Comparison of ENCODE assay signal across 9 cellular contexts in the genomic region with DNA sequence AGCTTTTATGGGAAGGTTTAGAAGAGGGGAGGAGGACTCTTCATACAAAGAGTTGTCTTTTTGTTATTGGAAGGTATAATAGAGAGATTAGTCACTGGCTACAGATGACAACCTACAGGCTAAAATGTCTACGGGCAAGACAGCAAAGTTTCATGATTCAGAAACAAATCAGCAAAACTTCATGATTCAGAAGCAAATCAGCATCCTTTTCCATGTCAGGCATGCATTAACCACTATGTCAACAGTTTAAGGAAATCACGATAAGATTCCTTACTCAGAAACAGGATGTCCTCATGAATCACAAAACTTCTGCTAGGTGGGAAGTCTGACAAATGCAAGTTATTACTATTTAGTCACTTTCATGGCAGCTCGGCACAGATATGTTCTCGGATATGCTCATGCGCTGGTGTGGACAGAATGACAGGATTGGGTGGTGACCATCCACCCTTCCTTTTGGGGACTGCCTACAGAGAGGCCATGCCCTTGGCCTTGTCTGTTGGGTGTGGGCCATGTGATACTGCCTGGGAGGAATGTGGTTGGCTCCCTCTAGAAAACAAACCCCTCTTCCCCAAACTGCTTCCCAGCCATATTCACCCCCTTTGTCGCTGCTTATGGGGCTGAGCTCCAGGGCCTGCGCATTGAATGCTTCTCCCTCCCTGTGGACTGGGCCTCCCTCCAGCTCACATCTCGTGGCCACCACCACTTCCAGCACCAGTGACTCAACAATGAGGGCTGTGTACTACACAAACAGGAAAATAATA. TPM values are rescaled to one million over a fixed set of nuclear protein-coding genes. Genes with fewer than 3 reads are reported as not detected.
A peak's percentile ranks its signal among the peaks of the same experiment; 100 is the strongest.
DNase-seq lines count a peak whose midpoint lies in the region; ATAC-seq and TF ChIP-seq lines count a peak whose summit lies in the region.
"Had no signal": no experiment of that assay in that cellular context is flagged by ENCODE, and none has a peak within 500 bp of the region (broad histone marks: within the 10 kb centered on the region; RNA-seq: fewer than 3 reads in every experiment).

No MANE protein-coding gene starts in this region.

- no peaks in the 10 kb centered on the region for H3K9me3 Mint-ChIP-seq in activated CD4-positive, alpha-beta T cell treated with anti-CD3 and anti-CD28 coated beads for 36 hours (ENCODE audit: low read depth)

- H3K4me3 ChIP-seq in cardiac fibroblast (replicated peaks in 1 of 2; ENCODE audit: low read depth in 2 of 2, low read length in 2 of 2) (no peak overlapping the region), liver (ENCODE audit: low read depth in 1 of 3, low read length in 3 of 3) (no peak overlapping the region), tibial artery (no peak overlapping the region)

- peak; percentile 80 for ATAC-seq in activated CD4-positive, alpha-beta T cell treated with anti-CD3 and anti-CD28 coated beads for 36 hours

- WGBS in liver = 61% methylated on average over 8 of the region's 8 CpGs

- TF ChIP-seq RAD21 in liver (IDR thresholded peaks at IDR 0.05) = no peak

- peak; percentile 41 for DNase-seq in activated CD4-positive, alpha-beta T cell treated with anti-CD3 and anti-CD28 coated beads for 36 hours
- no peak for DNase-seq in activated CD4-positive, alpha-beta T cell treated with anti-CD3 and anti-CD28 coated beads for 4 hours
- peak; percentile 94 to 100 for DNase-seq in cardiac fibroblast (ENCODE audit: low read depth in 2 of 2)
- DNase-seq in tibial artery = peak; percentile 88 to 89
- no peak for DNase-seq in SKM-1 (lab: John Stamatoyannopoulos, UW; ENCODE audit: unreplicated experiment)
- no peak for DNase-seq in DMS153 (lab: John Stamatoyannopoulos, UW)
- DNase-seq in NCI-H2196 (lab: John Stamatoyannopoulos, UW; ENCODE audit: unreplicated experiment) = no peak

- H3K27ac Mint-ChIP-seq in activated CD4-positive, alpha-beta T cell treated with anti-CD3 and anti-CD28 coated beads for 36 hours = no peak overlapping the region

- H3K27ac ChIP-seq in liver (ENCODE audit: low read depth in 1 of 2, low read length in 2 of 2) (peak overlapping the region; percentile 59 to 67), tibial artery (peak overlapping the region; percentile 71 to 77)

- CTCF ChIA-PET in activated CD4-positive, alpha-beta T cell treated with anti-CD3 and anti-CD28 coated beads for 36 hours (lab: Charles Lee) = interaction anchor here (0.6 kb wide), 1 partner anchor 331 kb away, joined by 3 read pairs; no protein-coding TSS in a partner anchor

- no peaks in the 10 kb centered on the region for H3K36me3 ChIP-seq in liver (ENCODE audit: control insufficient read depth in 4 of 4, insufficient read depth in 3 of 4, low read depth in 1 of 4, low read length in 3 of 4)
- H3K36me3 ChIP-seq in tibial artery = no peaks in the 10 kb centered on the region

- POLR2A ChIA-PET in activated CD4-positive, alpha-beta T cell treated with anti-CD3 and anti-CD28 coated beads for 36 hours (lab: Charles Lee) = interaction anchor here (0.6 kb wide), 1 partner anchor 796 kb away, joined by 3 read pairs; no protein-coding TSS in a partner anchor

- no peaks in the 10 kb centered on the region for H3K27me3 ChIP-seq in liver (ENCODE audit: control insufficient read depth in 4 of 4, insufficient read depth in 4 of 4, low read length in 3 of 4)
- no peaks in the 10 kb centered on the region for H3K27me3 ChIP-seq in tibial artery

- TF ChIP-seq CTCF in cardiac fibroblast (IDR thresholded peaks at IDR 0.05; ENCODE audit: low read depth, low read length) (no peak), liver (IDR thresholded peaks at IDR 0.05; ENCODE audit: low read depth, low read length, missing input control) (no peak), tibial artery (IDR thresholded peaks at IDR 0.05) (no peak)

- H3K9me3 ChIP-seq in liver (ENCODE audit: control insufficient read depth in 4 of 4, low read length in 3 of 4) (no peaks in the 10 kb centered on the region), tibial artery (no peaks in the 10 kb centered on the region)

- H3K4me3 Mint-ChIP-seq in activated CD4-positive, alpha-beta T cell treated with anti-CD3 and anti-CD28 coated beads for 36 hours = no peak overlapping the region

- H3K36me3 Mint-ChIP-seq in activated CD4-positive, alpha-beta T cell treated with anti-CD3 and anti-CD28 coated beads for 36 hours (ENCODE audit: low read depth) = no peaks in the 10 kb centered on the region

- intact Hi-C loops in activated CD4-positive, alpha-beta T cell treated with anti-CD3 and anti-CD28 coated beads for 36 hours (cut with DNase I, micrococcal nuclease) = no loop called here
- intact Hi-C loops in tibial artery (cut with DNase I; ENCODE audit: low total_unique reads) = no loop called here

- H3K4me1 Mint-ChIP-seq in activated CD4-positive, alpha-beta T cell treated with anti-CD3 and anti-CD28 coated beads for 36 hours = peaks cover 16% of the 10 kb centered on the region

- peaks cover 2% of the 10 kb centered on the region for H3K27me3 Mint-ChIP-seq in activated CD4-positive, alpha-beta T cell treated with anti-CD3 and anti-CD28 coated beads for 36 hours

- peak overlapping the region in 1 of 2 donors; percentile 40 for H3K9ac ChIP-seq in liver (ENCODE audit: low read depth in 1 of 2, low read length in 2 of 2)

- peaks cover 6 to 25% (median 12%) of the 10 kb centered on the region in 4 donors for H3K4me1 ChIP-seq in liver (ENCODE audit: control insufficient read depth in 4 of 4, insufficient read depth in 4 of 4, low read length in 3 of 4)
- H3K4me1 ChIP-seq in tibial artery = peaks cover 0 to 42% (median 26%) of the 10 kb centered on the region in 4 donors

TF ChIP-seq in liver, 16 proteins besides CTCF, POLR2A, EP300 and RAD21:
- no peak for TF ChIP-seq RXRA (IDR thresholded peaks at IDR 0.05)
- TF ChIP-seq REST (IDR thresholded peaks at IDR 0.05) = no peak
- no peak for TF ChIP-seq JUND (IDR thresholded peaks at IDR 0.05)
- no peak for TF ChIP-seq ATF3 (IDR thresholded peaks at IDR 0.05)
- TF ChIP-seq NR2F2 (IDR thresholded peaks at IDR 0.05) = peak; percentile 71

RNA-seq across cellular contexts. Expression of gene C11orf91, which starts 10.2 kb away (rescaled TPM):
- not detected for total RNA-seq in activated CD4-positive, alpha-beta T cell treated with anti-CD3 and anti-CD28 coated beads for 36 hours
- not detected for total RNA-seq in liver
- polyA plus RNA-seq in liver = not detected
- total RNA-seq: A673 had no signal

RNA-seq across cellular contexts. Expression of gene CD59, which starts 45.8 kb away (rescaled TPM):
- 10 to 100 TPM; 58.2 to 60.0 TPM for total RNA-seq in activated CD4-positive, alpha-beta T cell treated with anti-CD3 and anti-CD28 coated beads for 36 hours
- 10 to 100 TPM; 74.2 to 90.8 TPM for total RNA-seq in liver
- polyA plus RNA-seq in liver = 100 to 1,000 TPM; 169 to 181 TPM

Comparison
In these comparisons a context has a peak if more than half of its experiments do, and no peak if none do; other contexts are left out.
1. DNase-seq: peak in activated CD4-positive, alpha-beta T cell treated with anti-CD3 and anti-CD28 coated beads for 36 hours (single experiment), cardiac fibroblast (2 of 2) and tibial artery (2 of 2); none in activated CD4-positive, alpha-beta T cell treated with anti-CD3 and anti-CD28 coated beads for 4 hours (0 of 2), SKM-1 (single experiment), DMS153 (single experiment) and NCI-H2196 (single experiment).